ENCODE assay signal across 8 cellular contexts in genomic region chr1:104132386-104132973, GRCh38.
A peak's percentile ranks its signal among the peaks of the same experiment; 100 is the strongest.
DNase-seq lines count a peak whose midpoint lies in the region; ATAC-seq and TF ChIP-seq lines count a peak whose summit lies in the region.

No MANE protein-coding gene starts in this region.

- no peaks in the 10 kb centered on the region for H3K4me1 ChIP-seq in left ventricle myocardium inferior
- H3K4me1 ChIP-seq in right cardiac atrium (ENCODE audit: control insufficient read depth, insufficient read depth, low read length), result no peaks in the 10 kb centered on the region
- H3K4me1 ChIP-seq in liver (ENCODE audit: control insufficient read depth in 4 of 4, insufficient read depth in 4 of 4, low read length in 3 of 4), result no peaks in the 10 kb centered on the region

- no peaks in the 10 kb centered on the region for H3K4me1 Mint-ChIP-seq in activated CD8-positive, alpha-beta memory T cell treated with anti-CD3 and anti-CD28 coated beads, Interleukin-2, amount 10 ng/mL, durations not matched to agents 7 days and 5 days

- ATAC-seq in right cardiac atrium, result no peak
- no peak for ATAC-seq in activated CD8-positive, alpha-beta memory T cell treated with anti-CD3 and anti-CD28 coated beads, Interleukin-2, amount 10 ng/mL, durations not matched to agents 7 days and 5 days
- ATAC-seq in GM18873 (IDR thresholded peaks at IDR 0.05; ENCODE audit: low FRiP score, unreplicated experiment), result no peak

- TF ChIP-seq CTCF in left ventricle myocardium inferior (IDR thresholded peaks at IDR 0.05; ENCODE audit: borderline replicate concordance), result peak; percentile 46
- TF ChIP-seq CTCF in liver (IDR thresholded peaks at IDR 0.05; ENCODE audit: low read depth, low read length, missing input control), result peak; percentile 30

- H3K36me3 Mint-ChIP-seq in activated CD8-positive, alpha-beta memory T cell treated with anti-CD3 and anti-CD28 coated beads, Interleukin-2, amount 10 ng/mL, durations not matched to agents 7 days and 5 days, result no peaks in the 10 kb centered on the region

- no peaks in the 10 kb centered on the region for H3K27me3 Mint-ChIP-seq in activated CD8-positive, alpha-beta memory T cell treated with anti-CD3 and anti-CD28 coated beads, Interleukin-2, amount 10 ng/mL, durations not matched to agents 7 days and 5 days

- peak; percentile 43 to 66 for TF ChIP-seq RAD21 in liver (IDR thresholded peaks at IDR 0.05)

- H3K9me3 ChIP-seq in left ventricle myocardium inferior (replicated peaks), result no peaks in the 10 kb centered on the region
- no peaks in the 10 kb centered on the region for H3K9me3 ChIP-seq in right cardiac atrium (ENCODE audit: control insufficient read depth, low read length)
- H3K9me3 ChIP-seq in liver (ENCODE audit: control insufficient read depth in 4 of 4, low read length in 3 of 4), result peaks cover 0 to 3% (median 0%) of the 10 kb centered on the region in 4 donors

- no peak overlapping the region for H3K4me3 ChIP-seq in left ventricle myocardium inferior
- no peak overlapping the region for H3K4me3 ChIP-seq in right cardiac atrium (ENCODE audit: low read length)
- no peak overlapping the region for H3K4me3 ChIP-seq in Jurkat, Clone E6-1 (ENCODE audit: low read length)
- no peak overlapping the region for H3K4me3 ChIP-seq in liver (ENCODE audit: low read depth in 1 of 3, low read length in 3 of 3)

- no peak overlapping the region for H3K4me3 Mint-ChIP-seq in activated CD8-positive, alpha-beta memory T cell treated with anti-CD3 and anti-CD28 coated beads, Interleukin-2, amount 10 ng/mL, durations not matched to agents 7 days and 5 days

- no peak overlapping the region for H3K9ac ChIP-seq in liver (ENCODE audit: low read depth in 1 of 2, low read length in 2 of 2)

- no peak overlapping the region for H3K27ac Mint-ChIP-seq in activated CD8-positive, alpha-beta memory T cell treated with anti-CD3 and anti-CD28 coated beads, Interleukin-2, amount 10 ng/mL, durations not matched to agents 7 days and 5 days

- H3K36me3 ChIP-seq in left ventricle myocardium inferior, result no peaks in the 10 kb centered on the region
- H3K36me3 ChIP-seq in liver (ENCODE audit: control insufficient read depth in 4 of 4, insufficient read depth in 3 of 4, low read depth in 1 of 4, low read length in 3 of 4), result no peaks in the 10 kb centered on the region

- H3K27me3 ChIP-seq in left ventricle myocardium inferior (ENCODE audit: low read depth) (no peaks in the 10 kb centered on the region), right cardiac atrium (ENCODE audit: control insufficient read depth, insufficient read depth) (no peaks in the 10 kb centered on the region), liver (ENCODE audit: control insufficient read depth in 4 of 4, insufficient read depth in 4 of 4, low read length in 3 of 4) (no peaks in the 10 kb centered on the region)

- H3K27ac ChIP-seq in left ventricle myocardium inferior (replicated peaks) (no peak overlapping the region), right cardiac atrium (ENCODE audit: low read length) (no peak overlapping the region), liver (ENCODE audit: low read depth in 1 of 2, low read length in 2 of 2) (no peak overlapping the region)

- H3K9me3 Mint-ChIP-seq in activated CD8-positive, alpha-beta memory T cell treated with anti-CD3 and anti-CD28 coated beads, Interleukin-2, amount 10 ng/mL, durations not matched to agents 7 days and 5 days (ENCODE audit: low read depth), result peaks cover 15% of the 10 kb centered on the region

- DNase-seq in left ventricle myocardium inferior, result no peak
- no peak for DNase-seq in right cardiac atrium
- DNase-seq in Jurkat, Clone E6-1 (ENCODE audit: low read depth, low spot score), result peak; percentile 16
- DNase-seq in SKM-1 (lab: John Stamatoyannopoulos, UW; ENCODE audit: unreplicated experiment), result peak; percentile 43
- no peak for DNase-seq in activated CD8-positive, alpha-beta memory T cell treated with anti-CD3 and anti-CD28 coated beads, Interleukin-2, amount 10 ng/mL, durations not matched to agents 7 days and 5 days
- DNase-seq in T1000 (lab: John Stamatoyannopoulos, UW), result no peak

- intact Hi-C loops in left ventricle myocardium inferior (cut with micrococcal nuclease) (no loop called here), right cardiac atrium (cut with DNase I) (no loop called here)

- CTCF ChIA-PET in activated CD8-positive, alpha-beta memory T cell treated with anti-CD3 and anti-CD28 coated beads, Interleukin-2, amount 10 ng/mL, durations not matched to agents 7 days and 5 days (lab: Charles Lee), result no interaction called here

TF ChIP-seq in liver, 16 proteins besides CTCF, POLR2A, EP300 and RAD21:
- no peak for TF ChIP-seq GABPA (IDR thresholded peaks at IDR 0.05 in 1 of 2, conservative IDR thresholded peaks at IDR 0.05 in 1 of 2)
- no peak for TF ChIP-seq ATF3 (IDR thresholded peaks at IDR 0.05)
- TF ChIP-seq HNF4A (conservative IDR thresholded peaks at IDR 0.05), result no peak
- TF ChIP-seq ZBTB33 (IDR thresholded peaks at IDR 0.05), result no peak
- no peak for TF ChIP-seq FOXA2 (IDR thresholded peaks at IDR 0.05)
- TF ChIP-seq MAX (IDR thresholded peaks at IDR 0.05), result no peak

Comparison
In these comparisons a context has a peak if more than half of its experiments do, and no peak if none do; other contexts are left out.
1. DNase-seq: peak in Jurkat, Clone E6-1 (single experiment) and SKM-1 (single experiment); none in left ventricle myocardium inferior (single experiment), right cardiac atrium (0 of 3), activated CD8-positive, alpha-beta memory T cell treated with anti-CD3 and anti-CD28 coated beads, Interleukin-2, amount 10 ng/mL, durations not matched to agents 7 days and 5 days (single experiment) and T1000 (single experiment).